8 cellular contexts compared by ENCODE assay signal in the genomic region with DNA sequence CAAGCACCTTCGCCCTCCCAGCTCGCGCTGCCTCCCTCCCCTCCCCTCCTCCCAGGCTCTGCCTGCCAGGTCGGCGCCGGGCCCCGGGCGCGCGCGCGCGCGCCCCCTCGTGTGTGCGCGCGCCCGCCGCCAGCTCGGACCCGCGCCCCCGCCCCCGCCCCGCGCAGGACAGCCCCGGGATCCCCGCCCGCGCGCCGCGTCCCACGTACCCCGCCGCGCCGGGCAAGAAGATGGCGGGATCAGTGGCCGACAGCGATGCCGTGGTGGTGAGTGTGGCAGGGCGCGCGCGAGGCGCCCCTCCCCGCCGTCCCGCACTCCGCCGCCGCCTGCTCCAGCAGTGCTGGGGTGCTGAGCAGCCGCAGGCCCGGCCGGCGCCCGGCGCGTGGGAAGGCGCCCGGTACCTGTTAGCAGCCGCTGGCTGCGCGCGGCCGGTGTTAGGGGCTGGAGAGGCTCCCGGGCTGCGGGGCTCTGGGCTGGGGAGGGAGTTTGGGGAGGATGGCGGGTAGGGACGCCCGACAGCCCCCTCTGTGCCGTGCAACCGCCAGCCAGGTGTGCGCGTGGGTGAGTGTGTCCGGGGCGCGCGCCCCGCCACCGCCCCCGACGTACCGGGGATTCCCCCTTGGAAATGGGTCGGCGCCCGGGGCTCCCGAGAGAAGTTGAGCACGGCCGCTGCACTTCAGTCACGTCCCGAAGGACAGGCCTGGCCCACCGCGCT. TPM values are rescaled to one million over a fixed set of nuclear protein-coding genes. Genes with fewer than 3 reads are reported as not detected.
DNase-seq lines count a peak whose midpoint lies in the region; ATAC-seq and TF ChIP-seq lines count a peak whose summit lies in the region.

No MANE protein-coding gene starts in this region.

- no peaks in the 10 kb centered on the region for H4K20me1 ChIP-seq in KMS-11 (ENCODE audit: insufficient read depth)

- no peak for TF ChIP-seq CTCF in KMS-11 (conservative IDR thresholded peaks at IDR 0.05; ENCODE audit: low read depth, low read length)

- peaks cover 2% of the 10 kb centered on the region for H3K36me3 Mint-ChIP-seq in activated CD4-positive, alpha-beta T cell treated with anti-CD3 and anti-CD28 coated beads for 36 hours (ENCODE audit: low read depth)

- ATAC-seq in GM21717 (IDR thresholded peaks at IDR 0.05; ENCODE audit: unreplicated experiment) = peak; percentile 66
- peak; percentile 78 for ATAC-seq in activated CD4-positive, alpha-beta T cell treated with anti-CD3 and anti-CD28 coated beads for 36 hours

- H3K36me3 ChIP-seq in KMS-11 (ENCODE audit: insufficient read depth) = no peaks in the 10 kb centered on the region

- H3K4me2 ChIP-seq in KMS-11 = peak overlapping the region; percentile 50

- peak overlapping the region; percentile 69 for H3K4me3 Mint-ChIP-seq in activated CD4-positive, alpha-beta T cell treated with anti-CD3 and anti-CD28 coated beads for 36 hours

- H2AFZ ChIP-seq in KMS-11 (ENCODE audit: low read depth) = peak overlapping the region; percentile 68

- H3K9me3 Mint-ChIP-seq in activated CD4-positive, alpha-beta T cell treated with anti-CD3 and anti-CD28 coated beads for 36 hours (ENCODE audit: low read depth) = no peaks in the 10 kb centered on the region

- H3K9ac ChIP-seq in KMS-11 = peak overlapping the region; percentile 73

- intact Hi-C loops in activated CD4-positive, alpha-beta T cell treated with anti-CD3 and anti-CD28 coated beads for 36 hours (cut with DNase I, micrococcal nuclease) = no loop called here

- no peaks in the 10 kb centered on the region for H3K27me3 ChIP-seq in KMS-11 (ENCODE audit: insufficient read depth, low read depth)

- H3K4me1 ChIP-seq in KMS-11 (ENCODE audit: low read depth, poor library complexity, severe bottlenecking) = peaks cover 11% of the 10 kb centered on the region

- DNase-seq in GM03348 (ENCODE audit: low spot score) (peak; percentile 81), cerebellum (ENCODE audit: low spot score) (peak; percentile 88), kidney glomerular epithelial cell (lab: John Stamatoyannopoulos, UW) (peak; percentile 57), GF-D8 (lab: John Stamatoyannopoulos, UW) (no peak)
- peak; percentile 70 for DNase-seq in activated CD4-positive, alpha-beta T cell treated with anti-CD3 and anti-CD28 coated beads for 36 hours
- DNase-seq in stimulated activated CD4-positive, alpha-beta T cell treated with anti-CD3 and anti-CD28 coated beads, Interleukin-15, amount 100 ng/mL, for 24 hours = peak; percentile 68

- peaks cover 4% of the 10 kb centered on the region; the same call in 1 of the 2 replicates for H3K79me2 ChIP-seq in KMS-11 (ENCODE audit: insufficient read depth, low read depth)

- H3K4me1 Mint-ChIP-seq in activated CD4-positive, alpha-beta T cell treated with anti-CD3 and anti-CD28 coated beads for 36 hours = peaks cover 5% of the 10 kb centered on the region

- H3K27ac ChIP-seq in KMS-11 = peak overlapping the region; percentile 45

- POLR2A ChIA-PET in activated CD4-positive, alpha-beta T cell treated with anti-CD3 and anti-CD28 coated beads for 36 hours (lab: Charles Lee) = no interaction called here

- CTCF ChIA-PET in activated CD4-positive, alpha-beta T cell treated with anti-CD3 and anti-CD28 coated beads for 36 hours (lab: Charles Lee) = no interaction called here

- peak overlapping the region; percentile 87 for H3K4me3 ChIP-seq in KMS-11 (IDR thresholded peaks at IDR 0.05; ENCODE audit: insufficient read depth, low read depth, low read length)

- H3K27me3 Mint-ChIP-seq in activated CD4-positive, alpha-beta T cell treated with anti-CD3 and anti-CD28 coated beads for 36 hours = peaks cover 19% of the 10 kb centered on the region

- no peak overlapping the region for H3K27ac Mint-ChIP-seq in activated CD4-positive, alpha-beta T cell treated with anti-CD3 and anti-CD28 coated beads for 36 hours

RNA-seq across cellular contexts. Expression of gene LGALSL, which starts 0.5 kb away (rescaled TPM):
- total RNA-seq in activated CD4-positive, alpha-beta T cell treated with anti-CD3 and anti-CD28 coated beads for 36 hours = 1 to 10 TPM; 1.9 to 2.2 TPM
- total RNA-seq in cerebellum = 24.8 TPM
